ENCODE assay signal across 17 cellular contexts in genomic region chr20:51350941-51351631, GRCh38.
DNase-seq lines count a peak whose midpoint lies in the region; ATAC-seq and TF ChIP-seq lines count a peak whose summit lies in the region.
"Had no signal": no experiment of that assay in that cellular context is flagged by ENCODE, and none has a peak within 500 bp of the region (broad histone marks: within the 10 kb centered on the region; RNA-seq: fewer than 3 reads in every experiment).

No MANE protein-coding gene starts in this region.

- H3K36me3 ChIP-seq in GM23338 (ENCODE audit: insufficient read depth) (no peaks in the 10 kb centered on the region), RWPE2 (ENCODE audit: low read depth) (no peaks in the 10 kb centered on the region)
- H3K36me3 ChIP-seq: esophagus squamous epithelium had no signal

- H3K4me3 Mint-ChIP-seq in GM23338 = no peak overlapping the region
- H3K4me3 Mint-ChIP-seq: naive B cell, WTC11 had no signal

- H2AFZ ChIP-seq in GM23338 = 0 out of 2 replicates have a peak overlapping the region, but pooled peaks have one; percentile 52

- H3K36me3 Mint-ChIP-seq in GM23338 (ENCODE audit: low read depth) = no peaks in the 10 kb centered on the region
- H3K36me3 Mint-ChIP-seq: naive B cell, WTC11 had no signal

- H3K9me3 Mint-ChIP-seq in GM23338 = no peaks in the 10 kb centered on the region
- H3K9me3 Mint-ChIP-seq: naive B cell had no signal

- H3K27me3 ChIP-seq in GM23338 (ENCODE audit: insufficient read depth) (no peaks in the 10 kb centered on the region), RWPE2 (ENCODE audit: insufficient read depth, poor library complexity, severe bottlenecking) (no peaks in the 10 kb centered on the region)
- H3K27me3 ChIP-seq: esophagus squamous epithelium had no signal

- H4K20me1 ChIP-seq in GM23338 (replicated peaks; ENCODE audit: insufficient read depth) = no peaks in the 10 kb centered on the region

- H3F3A ChIP-seq in GM23338 (replicated peaks; ENCODE audit: low read depth) = no peaks in the 10 kb centered on the region

- H3K4me1 ChIP-seq in GM23338 (ENCODE audit: insufficient read depth) (no peaks in the 10 kb centered on the region), RWPE2 (ENCODE audit: insufficient read depth, poor library complexity, severe bottlenecking) (peaks cover 24% of the 10 kb centered on the region)

- no peak overlapping the region for H3K4me2 ChIP-seq in GM23338

- no peak overlapping the region for H3K4me3 ChIP-seq in GM23338
- H3K4me3 ChIP-seq in RWPE2 (ENCODE audit: severe bottlenecking) = no peak overlapping the region
- H3K4me3 ChIP-seq in skeletal muscle cell (ENCODE audit: low read depth, low read length) = no peak overlapping the region
- H3K4me3 ChIP-seq: esophagus squamous epithelium, skin epidermis had no signal

- no peaks in the 10 kb centered on the region for H3K9me2 ChIP-seq in GM23338 (ENCODE audit: insufficient read depth)

- H3K4me1 Mint-ChIP-seq in GM23338 = peaks cover 2% of the 10 kb centered on the region; the same call in 1 of the 3 replicates
- H3K4me1 Mint-ChIP-seq: naive B cell, WTC11 had no signal

- peaks cover 2% of the 10 kb centered on the region for H3K27me3 Mint-ChIP-seq in GM23338 (ENCODE audit: insufficient read depth, low read depth, poor library complexity)

- H3K27ac ChIP-seq in GM23338 (ENCODE audit: low read depth) = no peak overlapping the region
- H3K27ac ChIP-seq in RWPE2 (ENCODE audit: poor library complexity, severe bottlenecking) = peak overlapping the region; percentile 60
- H3K27ac ChIP-seq: esophagus squamous epithelium, skin epidermis had no signal

- TF ChIP-seq CTCF in GM23338 (conservative IDR thresholded peaks at IDR 0.05; ENCODE audit: low read depth in 2 of 2) (no peak), RWPE2 (IDR thresholded peaks at IDR 0.05; ENCODE audit: poor library complexity, severe bottlenecking) (no peak)

- no peak for ATAC-seq in GM23338
- ATAC-seq in RWPE2 (ENCODE audit: low read depth) = peak; percentile 67
- ATAC-seq in HG03280 (IDR thresholded peaks at IDR 0.05; ENCODE audit: unreplicated experiment) = no peak
- ATAC-seq in HG02678 (IDR thresholded peaks at IDR 0.05; ENCODE audit: unreplicated experiment) = no peak
- ATAC-seq: WTC11 had no signal

- H3K79me2 ChIP-seq in GM23338 (replicated peaks; ENCODE audit: insufficient read depth) = no peaks in the 10 kb centered on the region

- no peaks in the 10 kb centered on the region for H3K9me3 ChIP-seq in RWPE2 (ENCODE audit: severe bottlenecking)
- H3K9me3 ChIP-seq: esophagus squamous epithelium had no signal

- no peak for DNase-seq in GM23338 (ENCODE audit: low spot score)
- DNase-seq in RWPE2 (ENCODE audit: low spot score) = peak; percentile 81
- peak; percentile 71 for DNase-seq in fibroblast of gingiva (ENCODE audit: low read depth)
- peak; percentile 88 for DNase-seq in skeletal muscle cell (ENCODE audit: low read depth)
- no peak for DNase-seq in LoVo (ENCODE audit: low spot score)
- DNase-seq: aorta, DMS79, esophagus squamous epithelium, kidney, MM.1S, naive B cell, NCI-H345, RPMI8226 had no signal

- no peak overlapping the region for H3K27ac Mint-ChIP-seq in GM23338
- H3K27ac Mint-ChIP-seq: WTC11 had no signal

TF ChIP-seq in GM23338, 12 proteins besides CTCF, POLR2A, EP300 and RAD21:
- TF ChIP-seq ZNF114 (CRISPR knock-in tag; IDR thresholded peaks at IDR 0.05) = no peak
- TF ChIP-seq EZH2phosphoT487 (IDR thresholded peaks at IDR 0.05; ENCODE audit: unreplicated experiment) = no peak
- TF ChIP-seq JUNB (IDR thresholded peaks at IDR 0.05; ENCODE audit: unreplicated experiment) = no peak
- TF ChIP-seq REST (IDR thresholded peaks at IDR 0.05; ENCODE audit: unreplicated experiment) = no peak
- no peak for TF ChIP-seq CREB1 (CRISPR knock-in tag; IDR thresholded peaks at IDR 0.05; ENCODE audit: low read depth)
- no peak for TF ChIP-seq ZNF462 (CRISPR knock-in tag; IDR thresholded peaks at IDR 0.05)
- no peak for TF ChIP-seq NANOG (IDR thresholded peaks at IDR 0.05; ENCODE audit: borderline replicate concordance)

Comparison
In these comparisons a context has a peak if more than half of its experiments do, and no peak if none do; other contexts are left out.
1. DNase-seq: peak in RWPE2 (single experiment), fibroblast of gingiva (single experiment) and skeletal muscle cell (single experiment); none in GM23338 (single experiment) and LoVo (single experiment).